ENCODE assay signal across 15 cellular contexts in genomic region chr3:33401781-33402180, GRCh38.
"Had no signal": no experiment of that assay in that cellular context is flagged by ENCODE, and none has a peak within 500 bp of the region (broad histone marks: within the 10 kb centered on the region; RNA-seq: fewer than 3 reads in every experiment).

No MANE protein-coding gene starts in this region.

- H3K4me3 Mint-ChIP-seq: activated CD4-positive, alpha-beta memory T cell treated with anti-CD3 and anti-CD28 coated beads, Interleukin-2, amount 10 ng/mL, durations not matched to agents 7 days and 5 days; activated CD4-positive, alpha-beta T cell treated with anti-CD3 and anti-CD28 coated beads for 36 hours; activated naive CD4-positive, alpha-beta T cell treated with anti-CD3 and anti-CD28 coated beads for 36 hours; memory B cell; stimulated activated memory B cell treated with anti-CD40 and anti-IgM and Interleukin-4, amounts not matched to agents 10 μg/mL and 1 μg/mL and 100 μg/mL, for 72 hours; T-cell had no signal

- H3K27me3 ChIP-seq: dorsolateral prefrontal cortex, foreskin keratinocyte, left lung, tibial nerve had no signal

- H3K27me3 Mint-ChIP-seq: activated CD4-positive, alpha-beta memory T cell treated with anti-CD3 and anti-CD28 coated beads, Interleukin-2, amount 10 ng/mL, durations not matched to agents 7 days and 5 days; activated CD4-positive, alpha-beta T cell treated with anti-CD3 and anti-CD28 coated beads for 36 hours; memory B cell; stimulated activated memory B cell treated with anti-CD40 and anti-IgM and Interleukin-4, amounts not matched to agents 10 μg/mL and 1 μg/mL and 100 μg/mL, for 72 hours; T-cell had no signal

- H3K27ac ChIP-seq: dorsolateral prefrontal cortex, foreskin keratinocyte, parathyroid adenoma, skin epidermis, tibial nerve, WERI-Rb-1 had no signal

- H3K4me1 ChIP-seq: foreskin keratinocyte, left lung, parathyroid adenoma, tibial nerve had no signal

- H3K27ac Mint-ChIP-seq: activated CD4-positive, alpha-beta memory T cell treated with anti-CD3 and anti-CD28 coated beads, Interleukin-2, amount 10 ng/mL, durations not matched to agents 7 days and 5 days; activated CD4-positive, alpha-beta T cell treated with anti-CD3 and anti-CD28 coated beads for 36 hours; activated naive CD4-positive, alpha-beta T cell treated with anti-CD3 and anti-CD28 coated beads for 36 hours; memory B cell; stimulated activated memory B cell treated with anti-CD40 and anti-IgM and Interleukin-4, amounts not matched to agents 10 μg/mL and 1 μg/mL and 100 μg/mL, for 72 hours; T-cell had no signal

- H3K9me3 Mint-ChIP-seq: activated CD4-positive, alpha-beta memory T cell treated with anti-CD3 and anti-CD28 coated beads, Interleukin-2, amount 10 ng/mL, durations not matched to agents 7 days and 5 days; activated naive CD4-positive, alpha-beta T cell treated with anti-CD3 and anti-CD28 coated beads for 36 hours; memory B cell; stimulated activated memory B cell treated with anti-CD40 and anti-IgM and Interleukin-4, amounts not matched to agents 10 μg/mL and 1 μg/mL and 100 μg/mL, for 72 hours; T-cell had no signal

- H3K79me2 ChIP-seq: parathyroid adenoma had no signal

- ATAC-seq: activated CD4-positive, alpha-beta T cell treated with anti-CD3 and anti-CD28 coated beads for 36 hours; foreskin keratinocyte; left lung; stimulated activated memory B cell treated with anti-CD40 and anti-IgM and Interleukin-4, amounts not matched to agents 10 μg/mL and 1 μg/mL and 100 μg/mL, for 72 hours; T-cell had no signal

- H2AFZ ChIP-seq: parathyroid adenoma had no signal

- H3K9me3 ChIP-seq: left lung, tibial nerve had no signal

- DNase-seq: activated CD4-positive, alpha-beta memory T cell treated with anti-CD3 and anti-CD28 coated beads, Interleukin-2, amount 10 ng/mL, durations not matched to agents 7 days and 5 days; activated CD4-positive, alpha-beta T cell treated with anti-CD3 and anti-CD28 coated beads for 36 hours; activated naive CD4-positive, alpha-beta T cell treated with anti-CD3 and anti-CD28 coated beads for 36 hours; cerebellar nuclear complex; dorsolateral prefrontal cortex; foreskin keratinocyte; head of caudate nucleus; left lung; T-cell; WERI-Rb-1 had no signal

- H3K4me1 Mint-ChIP-seq: activated CD4-positive, alpha-beta memory T cell treated with anti-CD3 and anti-CD28 coated beads, Interleukin-2, amount 10 ng/mL, durations not matched to agents 7 days and 5 days; activated CD4-positive, alpha-beta T cell treated with anti-CD3 and anti-CD28 coated beads for 36 hours; stimulated activated memory B cell treated with anti-CD40 and anti-IgM and Interleukin-4, amounts not matched to agents 10 μg/mL and 1 μg/mL and 100 μg/mL, for 72 hours; T-cell had no signal

- H3K4me3 ChIP-seq: dorsolateral prefrontal cortex, left lung, skin epidermis, tibial nerve had no signal

- H3K9ac ChIP-seq: parathyroid adenoma had no signal
